Comparison of ENCODE assay signal across 8 cellular contexts in genomic region chr19:10567696-10568443, GRCh38. TPM values are rescaled to one million over a fixed set of nuclear protein-coding genes. Genes with fewer than 3 reads are reported as not detected.
DNase-seq lines count a peak whose midpoint lies in the region; ATAC-seq and TF ChIP-seq lines count a peak whose summit lies in the region.

No MANE protein-coding gene starts in this region.

- no peak for DNase-seq in CD4-positive, CD25-positive, alpha-beta regulatory T cell
- DNase-seq in choroid plexus epithelial cell (ENCODE audit: low read depth) (no peak), natural killer cell (no peak), GF-D8 (lab: John Stamatoyannopoulos, UW) (no peak), kidney tubule cell (ENCODE audit: low spot score) (no peak), NCI-H146 (lab: John Stamatoyannopoulos, UW) (no peak), putamen (ENCODE audit: low spot score) (no peak)

- no peaks in the 10 kb centered on the region for H3K36me3 ChIP-seq in CD4-positive, CD25-positive, alpha-beta regulatory T cell (ENCODE audit: control insufficient read depth, insufficient read depth, low read length)
- peaks cover 16% of the 10 kb centered on the region; the same call in 1 of the 2 replicates for H3K36me3 ChIP-seq in KOPT-K1 (ENCODE audit: insufficient read depth, low read length)

- peaks cover 0 to 2% (median 0%) of the 10 kb centered on the region in 7 donors for H3K9me3 Mint-ChIP-seq in CD4-positive, CD25-positive, alpha-beta regulatory T cell
- H3K9me3 Mint-ChIP-seq in natural killer cell, result no peaks in the 10 kb centered on the region

- H3K27me3 Mint-ChIP-seq in CD4-positive, CD25-positive, alpha-beta regulatory T cell, result peaks cover 20% of the 10 kb centered on the region
- no peaks in the 10 kb centered on the region for H3K27me3 Mint-ChIP-seq in natural killer cell (ENCODE audit: low read depth in 2 of 2)

- H3K4me1 Mint-ChIP-seq in CD4-positive, CD25-positive, alpha-beta regulatory T cell, result peaks cover 13 to 56% (median 36%) of the 10 kb centered on the region in 4 donors
- H3K4me1 Mint-ChIP-seq in natural killer cell, result peaks cover 53 to 60% of the 10 kb centered on the region in 2 donors

- intact Hi-C loops in natural killer cell (cut with micrococcal nuclease), result loop anchor here (2.0 to 5.0 kb wide), 6 partner anchors 35 to 229 kb away; partner anchors contain the start of genes ILF3 and KEAP1

- H3K36me3 Mint-ChIP-seq in CD4-positive, CD25-positive, alpha-beta regulatory T cell, result no peaks in the 10 kb centered on the region
- H3K36me3 Mint-ChIP-seq in natural killer cell, result no peaks in the 10 kb centered on the region

- no peaks in the 10 kb centered on the region for H3K27me3 ChIP-seq in CD4-positive, CD25-positive, alpha-beta regulatory T cell (ENCODE audit: control insufficient read depth, insufficient read depth, low read length)

- H3K4me1 ChIP-seq in CD4-positive, CD25-positive, alpha-beta regulatory T cell (ENCODE audit: control insufficient read depth, insufficient read depth, low read length, poor library complexity, severe bottlenecking), result peaks cover 51% of the 10 kb centered on the region

- TF ChIP-seq CTCF in choroid plexus epithelial cell (conservative IDR thresholded peaks at IDR 0.05; ENCODE audit: low read depth, low read length), result no peak
- TF ChIP-seq CTCF in natural killer cell (IDR thresholded peaks at IDR 0.05), result no peak

- H3K27ac Mint-ChIP-seq in CD4-positive, CD25-positive, alpha-beta regulatory T cell, result peak overlapping the region; percentile 96 to 99 (median 97)
- H3K27ac Mint-ChIP-seq in natural killer cell, result peak overlapping the region; percentile 93 to 100

- H3K4me3 Mint-ChIP-seq in CD4-positive, CD25-positive, alpha-beta regulatory T cell, result peak overlapping the region; percentile 94 to 97 (median 94)
- H3K4me3 Mint-ChIP-seq in natural killer cell, result peak overlapping the region; percentile 96

- H3K4me3 ChIP-seq in CD4-positive, CD25-positive, alpha-beta regulatory T cell (ENCODE audit: low read depth, low read length), result peak overlapping the region; percentile 88
- peak overlapping the region; percentile 67 for H3K4me3 ChIP-seq in choroid plexus epithelial cell (ENCODE audit: low read depth, low read length)

- no peak for ATAC-seq in CD4-positive, CD25-positive, alpha-beta regulatory T cell (ENCODE audit: low read depth in 2 of 2)
- no peak for ATAC-seq in natural killer cell

- H3K27ac ChIP-seq in CD4-positive, CD25-positive, alpha-beta regulatory T cell (ENCODE audit: insufficient read depth, low read length, poor library complexity, severe bottlenecking), result peak overlapping the region; percentile 91
- H3K27ac ChIP-seq in KOPT-K1 (ENCODE audit: low read depth, low read length, poor library complexity, severe bottlenecking), result peak overlapping the region; percentile 97

- H3K9me3 ChIP-seq in CD4-positive, CD25-positive, alpha-beta regulatory T cell (ENCODE audit: control insufficient read depth in 2 of 2, low read length in 2 of 2), result no peaks in the 10 kb centered on the region
- H3K9me3 ChIP-seq in KOPT-K1 (ENCODE audit: insufficient read depth, low read length, poor library complexity, severe bottlenecking), result no peaks in the 10 kb centered on the region

RNA-seq across cellular contexts. Expression of gene CDKN2D, which starts 0.9 kb away (rescaled TPM):
- total RNA-seq in CD4-positive, CD25-positive, alpha-beta regulatory T cell, result 57.0 TPM
- 100 to 1,000 TPM in 3 of 4 donors, 10 to 100 TPM in 1; 92.6 to 125 (median 113) TPM for polyA plus RNA-seq in CD4-positive, CD25-positive, alpha-beta regulatory T cell
- 100 to 1,000 TPM in 2 of 3 donors, 10 to 100 TPM in 1; 82.7 to 102 (median 101) TPM for total RNA-seq in natural killer cell

RNA-seq across cellular contexts. Expression of gene KRI1, which starts 2.1 kb away (rescaled TPM):
- total RNA-seq in CD4-positive, CD25-positive, alpha-beta regulatory T cell, result 34.6 TPM
- polyA plus RNA-seq in CD4-positive, CD25-positive, alpha-beta regulatory T cell, result 10 to 100 TPM in 3 of 4 donors, 1 to 10 TPM in 1; 8.6 to 13.8 (median 12.0) TPM
- total RNA-seq in natural killer cell, result 10 to 100 TPM; 36.6 to 53.0 (median 49.5) TPM

RNA-seq across cellular contexts. Expression of gene AP1M2, which starts 19.2 kb away (rescaled TPM):
- not detected for total RNA-seq in CD4-positive, CD25-positive, alpha-beta regulatory T cell
- not detected for polyA plus RNA-seq in CD4-positive, CD25-positive, alpha-beta regulatory T cell
- total RNA-seq in natural killer cell, result 1 to 10 TPM in 1 of 3 donors, not detected in 2; 1.3 TPM

RNA-seq across cellular contexts. Expression of gene ATG4D, which starts 24.2 kb away (rescaled TPM):
- 62.4 TPM for total RNA-seq in CD4-positive, CD25-positive, alpha-beta regulatory T cell
- polyA plus RNA-seq in CD4-positive, CD25-positive, alpha-beta regulatory T cell, result 10 to 100 TPM; 14.0 to 17.0 (median 14.7) TPM
- 100 to 1,000 TPM; 128 to 155 (median 138) TPM for total RNA-seq in natural killer cell

RNA-seq across cellular contexts. Expression of gene S1PR5, which starts 50.6 kb away (rescaled TPM):
- total RNA-seq in CD4-positive, CD25-positive, alpha-beta regulatory T cell, result not detected
- polyA plus RNA-seq in CD4-positive, CD25-positive, alpha-beta regulatory T cell, result under 1 TPM in 3 of 4 donors, not detected in 1; 0.17 to 0.31 (median 0.30) TPM
- total RNA-seq in natural killer cell, result 100 to 1,000 TPM; 307 to 433 (median 368) TPM
